ENCODE assay signal across 9 cellular contexts in the genomic region with DNA sequence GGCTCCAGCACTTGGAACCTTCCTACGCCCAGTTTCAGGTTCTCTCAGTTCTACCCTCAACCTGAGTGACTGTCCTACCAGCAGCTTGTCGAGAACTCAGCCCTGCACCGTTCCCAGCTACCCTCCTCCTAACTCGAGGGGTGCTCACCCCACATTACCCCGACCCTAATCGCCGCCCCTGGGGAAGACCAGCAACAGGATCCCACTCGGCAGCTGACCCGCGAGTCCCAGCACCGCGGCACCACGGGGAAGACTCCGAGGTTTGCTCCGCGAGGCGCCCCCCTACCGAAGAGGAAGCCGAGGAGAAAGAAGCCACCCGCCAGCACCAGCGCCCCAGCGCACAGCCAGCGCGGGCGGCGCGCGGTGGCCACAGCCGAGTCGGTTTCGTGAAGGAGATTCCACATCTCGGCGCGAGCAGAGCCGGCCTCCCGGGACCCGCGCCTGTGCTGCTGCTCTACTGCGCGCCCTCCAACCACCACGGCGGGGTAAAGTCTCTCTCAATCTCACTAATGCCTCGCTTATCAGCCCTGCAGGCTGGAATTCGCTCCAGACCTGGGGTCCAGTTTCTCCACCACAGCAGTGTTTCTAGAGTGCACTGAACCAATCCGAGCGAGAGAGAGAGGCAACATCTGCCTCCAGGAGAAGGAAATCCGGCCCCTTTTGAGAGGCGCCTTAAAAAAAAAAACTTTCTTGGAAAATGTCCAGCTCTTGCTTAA. TPM values are rescaled to one million over a fixed set of nuclear protein-coding genes. Genes with fewer than 3 reads are reported as not detected.
DNase-seq lines count a peak whose midpoint lies in the region; ATAC-seq and TF ChIP-seq lines count a peak whose summit lies in the region.
"Had no signal": no experiment of that assay in that cellular context is flagged by ENCODE, and none has a peak within 500 bp of the region (broad histone marks: within the 10 kb centered on the region; RNA-seq: fewer than 3 reads in every experiment).

A gene (minus strand): TSS at position 597 of the 716 bp plus-strand sequence. CDS start 193 bp downstream, at position 404.

- peaks cover 13% of the 10 kb centered on the region for H3K9me3 Mint-ChIP-seq in progenitor cell of endocrine pancreas (ENCODE audit: low read depth)
- H3K9me3 Mint-ChIP-seq in activated T-helper 1 cell treated with anti-CD3 and anti-CD28 coated beads, Interleukin-12 subunit alpha, Interleukin-12 subunit beta, Interleukin-2, Interleukin-4 antibody, amounts not matched to agents 30 ng/mL and 10 ng/mL and 1 ng/mL, durations not matched to agents 14 hours and 24 hours and 36 hours = no peaks in the 10 kb centered on the region

- no peaks in the 10 kb centered on the region for H3K4me1 Mint-ChIP-seq in progenitor cell of endocrine pancreas (ENCODE audit: low read depth)
- no peaks in the 10 kb centered on the region for H3K4me1 Mint-ChIP-seq in activated T-helper 1 cell treated with anti-CD3 and anti-CD28 coated beads, Interleukin-12 subunit alpha, Interleukin-12 subunit beta, Interleukin-2, Interleukin-4 antibody, amounts not matched to agents 30 ng/mL and 10 ng/mL and 1 ng/mL, durations not matched to agents 14 hours and 24 hours and 36 hours (ENCODE audit: low read depth)

- TF ChIP-seq CTCF in progenitor cell of endocrine pancreas (IDR thresholded peaks at IDR 0.05; ENCODE audit: unreplicated experiment) = no peak

- H3K36me3 ChIP-seq in ES-I3 (ENCODE audit: insufficient read depth, low read length) (no peaks in the 10 kb centered on the region), NT2/D1 (ENCODE audit: insufficient read depth, insufficient read length, low read length) (no peaks in the 10 kb centered on the region)

- DNase-seq in NT2/D1 (ENCODE audit: low read depth, low spot score) (peak; percentile 32), globus pallidus (ENCODE audit: low spot score) (peak; percentile 76), progenitor cell of endocrine pancreas (ENCODE audit: low spot score, unreplicated experiment) (no peak), GM19240 (ENCODE audit: insufficient read length, low spot score) (no peak)
- DNase-seq in stimulated activated CD4-positive, alpha-beta T cell treated with anti-CD3 and anti-CD28 coated beads, Interleukin-1b, Interleukin-23, amount 100 ng/mL, for 48 hours = no peak
- no peak for DNase-seq in activated T-helper 1 cell treated with anti-CD3 and anti-CD28 coated beads, Interleukin-12 subunit alpha, Interleukin-12 subunit beta, Interleukin-2, Interleukin-4 antibody, amounts not matched to agents 30 ng/mL and 10 ng/mL and 1 ng/mL, durations not matched to agents 14 hours and 24 hours and 36 hours (ENCODE audit: low spot score)

- intact Hi-C loops in activated T-helper 1 cell treated with anti-CD3 and anti-CD28 coated beads, Interleukin-12 subunit alpha, Interleukin-12 subunit beta, Interleukin-2, Interleukin-4 antibody, amounts not matched to agents 30 ng/mL and 10 ng/mL and 1 ng/mL, durations not matched to agents 14 hours and 24 hours and 36 hours (cut with micrococcal nuclease) = no loop called here

- no peak within 1 kb of the TSS for H3K27ac Mint-ChIP-seq in progenitor cell of endocrine pancreas
- no peak within 1 kb of the TSS for H3K27ac Mint-ChIP-seq in activated T-helper 1 cell treated with anti-CD3 and anti-CD28 coated beads, Interleukin-12 subunit alpha, Interleukin-12 subunit beta, Interleukin-2, Interleukin-4 antibody, amounts not matched to agents 30 ng/mL and 10 ng/mL and 1 ng/mL, durations not matched to agents 14 hours and 24 hours and 36 hours

- no peak for ATAC-seq in GM19467 (IDR thresholded peaks at IDR 0.05; ENCODE audit: unreplicated experiment)

- peak within 1 kb of the TSS; percentile 57 for H3K4me3 ChIP-seq in NT2/D1 (ENCODE audit: insufficient read length, low read depth)

- peaks cover 3% of the 10 kb centered on the region for H3K27me3 Mint-ChIP-seq in progenitor cell of endocrine pancreas
- peaks cover 4% of the 10 kb centered on the region for H3K27me3 Mint-ChIP-seq in activated T-helper 1 cell treated with anti-CD3 and anti-CD28 coated beads, Interleukin-12 subunit alpha, Interleukin-12 subunit beta, Interleukin-2, Interleukin-4 antibody, amounts not matched to agents 30 ng/mL and 10 ng/mL and 1 ng/mL, durations not matched to agents 14 hours and 24 hours and 36 hours (ENCODE audit: insufficient read depth)

- H3K9me3 ChIP-seq in ES-I3 (ENCODE audit: control insufficient read depth, insufficient read depth, low read length) (no peaks in the 10 kb centered on the region), NT2/D1 (ENCODE audit: insufficient read depth, low read length) (no peaks in the 10 kb centered on the region)

- peaks cover 1% of the 10 kb centered on the region for H3K36me3 Mint-ChIP-seq in progenitor cell of endocrine pancreas (ENCODE audit: insufficient read depth)
- H3K36me3 Mint-ChIP-seq in activated T-helper 1 cell treated with anti-CD3 and anti-CD28 coated beads, Interleukin-12 subunit alpha, Interleukin-12 subunit beta, Interleukin-2, Interleukin-4 antibody, amounts not matched to agents 30 ng/mL and 10 ng/mL and 1 ng/mL, durations not matched to agents 14 hours and 24 hours and 36 hours (ENCODE audit: low read depth) = no peaks in the 10 kb centered on the region

- no peaks in the 10 kb centered on the region for H3K27me3 ChIP-seq in NT2/D1 (ENCODE audit: insufficient read depth, insufficient read length)

- H3K9ac ChIP-seq in ES-I3 (ENCODE audit: low read depth, low read length) = peak within 1 kb of the TSS; percentile 83
- H3K9ac ChIP-seq in NT2/D1 (ENCODE audit: insufficient read length, low read depth) = peak within 1 kb of the TSS; percentile 61

- H3K4me3 Mint-ChIP-seq in progenitor cell of endocrine pancreas (ENCODE audit: low read depth) = peak within 1 kb of the TSS; percentile 42
- H3K4me3 Mint-ChIP-seq in activated T-helper 1 cell treated with anti-CD3 and anti-CD28 coated beads, Interleukin-12 subunit alpha, Interleukin-12 subunit beta, Interleukin-2, Interleukin-4 antibody, amounts not matched to agents 30 ng/mL and 10 ng/mL and 1 ng/mL, durations not matched to agents 14 hours and 24 hours and 36 hours = no peak within 1 kb of the TSS

- no peaks in the 10 kb centered on the region for H3K4me1 ChIP-seq in ES-I3 (ENCODE audit: insufficient read depth, low read length)
- H3K4me1 ChIP-seq in NT2/D1 (ENCODE audit: insufficient read depth, insufficient read length) = no peaks in the 10 kb centered on the region

RNA-seq across cellular contexts. Expression of the gene that starts here (rescaled TPM):
- total RNA-seq in progenitor cell of endocrine pancreas = not detected in 2 replicates
- not detected in 2 replicates for total RNA-seq in activated T-helper 1 cell treated with anti-CD3 and anti-CD28 coated beads, Interleukin-12 subunit alpha, Interleukin-12 subunit beta, Interleukin-2, Interleukin-4 antibody, amounts not matched to agents 30 ng/mL and 10 ng/mL and 1 ng/mL, durations not matched to agents 14 hours and 24 hours and 36 hours
- total RNA-seq: T-helper 1 cell treated with Interleukin-12 subunit alpha and Interleukin-12 subunit beta and Interleukin-4 antibody, amounts not matched to agents 30 ng/mL and 1 ng/mL, for 36 hours had no signal

Comparison
In these comparisons a context has a peak if more than half of its experiments do, and no peak if none do; other contexts are left out.
1. DNase-seq: peak in NT2/D1 (single experiment) and globus pallidus (single experiment); none in progenitor cell of endocrine pancreas (single experiment), GM19240 (single experiment), stimulated activated CD4-positive, alpha-beta T cell treated with anti-CD3 and anti-CD28 coated beads, Interleukin-1b, Interleukin-23, amount 100 ng/mL, for 48 hours (single experiment) and activated T-helper 1 cell treated with anti-CD3 and anti-CD28 coated beads, Interleukin-12 subunit alpha, Interleukin-12 subunit beta, Interleukin-2, Interleukin-4 antibody, amounts not matched to agents 30 ng/mL and 10 ng/mL and 1 ng/mL, durations not matched to agents 14 hours and 24 hours and 36 hours (single experiment).